27 cellular contexts compared by ENCODE assay signal in genomic region chr3:70726096-70726745, GRCh38.
DNase-seq lines count a peak whose midpoint lies in the region; ATAC-seq and TF ChIP-seq lines count a peak whose summit lies in the region.
"Had no signal": no experiment of that assay in that cellular context is flagged by ENCODE, and none has a peak within 500 bp of the region (broad histone marks: within the 10 kb centered on the region; RNA-seq: fewer than 3 reads in every experiment).

No MANE protein-coding gene starts in this region.

- no TSS peak for BruUV-seq in IMR-90 (replicated peaks; lab: Mats Ljungman, UMichigan)

- peak overlapping the region; percentile 84 for H4K91ac ChIP-seq in IMR-90 (ENCODE audit: insufficient read depth, low read depth, low read length)

- no peaks in the 10 kb centered on the region for H3K36me3 ChIP-seq in IMR-90 (ENCODE audit: control insufficient read depth, insufficient read depth, low read length)
- H3K36me3 ChIP-seq in adipocyte (ENCODE audit: control insufficient read depth, insufficient read depth, low read length, severe bottlenecking), result no peaks in the 10 kb centered on the region
- H3K36me3 ChIP-seq: BE2C, gastrocnemius medialis, HAP-1, left lung, neutrophil, tibial nerve had no signal

- peak overlapping the region; percentile 79 for H2BK20ac ChIP-seq in IMR-90 (ENCODE audit: low read depth, low read length)

- H3K4me3 ChIP-seq in IMR-90 (ENCODE audit: insufficient read depth, low read depth, low read length), result no peak overlapping the region
- no peak overlapping the region for H3K4me3 ChIP-seq in adipocyte (ENCODE audit: low read length)
- H3K4me3 ChIP-seq in retinal pigment epithelial cell (ENCODE audit: low read length), result no peak overlapping the region
- H3K4me3 ChIP-seq: gastrocnemius medialis, HAP-1, left lung, tibial nerve had no signal

- H2AK9ac ChIP-seq in IMR-90 (replicated peaks; ENCODE audit: low read depth, low read length, poor library complexity), result peak overlapping the region; percentile 15

- no CpG with 5 or more reads among the region's 4 CpGs for WGBS in IMR-90 (ENCODE audit: extremely low coverage in 2 of 2, insufficient read length in 1 of 2), 2 experiments

- POLR2A ChIA-PET in IMR-90 (lab: Charles Lee; ENCODE audit: unreplicated experiment), result no interaction called here
- POLR2A ChIA-PET in naive thymus-derived CD8-positive, alpha-beta T cell (lab: Charles Lee), result no interaction called here

- no peaks in the 10 kb centered on the region for H3K27me3 ChIP-seq in IMR-90 (ENCODE audit: control insufficient read depth, insufficient read depth, low read length)
- H3K27me3 ChIP-seq in adipocyte (replicated peaks; ENCODE audit: control insufficient read depth, insufficient read depth, low read length), result no peaks in the 10 kb centered on the region
- H3K27me3 ChIP-seq: gastrocnemius medialis, left lung, neutrophil, tibial nerve had no signal

- intact Hi-C loops in IMR-90 (cut with micrococcal nuclease), result loop anchor here (5.0 kb wide), 3 partner anchors 231 to 926 kb away; no protein-coding TSS in a partner anchor

- peaks cover 0 to 5% (median 0%) of the 10 kb centered on the region in 5 donors for H3K27me3 Mint-ChIP-seq in naive thymus-derived CD8-positive, alpha-beta T cell
- H3K27me3 Mint-ChIP-seq: memory B cell, progenitor cell of endocrine pancreas had no signal

- in situ Hi-C loops in IMR-90 (cut with MboI; ENCODE audit: low sequenced_read_pairs), result no loop called here

- DNase-seq in IMR-90 (peak; percentile 3), adipocyte (ENCODE audit: low read depth) (peak; percentile 4), kidney glomerular epithelial cell (lab: John Stamatoyannopoulos, UW) (peak; percentile 95), retinal pigment epithelial cell (ENCODE audit: low read depth) (peak; percentile 89), amygdala (lab: John Stamatoyannopoulos, UW) (no peak), EL (no peak)
- no peak for DNase-seq in naive thymus-derived CD8-positive, alpha-beta T cell
- DNase-seq: activated B cell treated with CpG ODN at 0.5 μM for 24 hours; activated naive CD8-positive, alpha-beta T cell treated with anti-CD3 and anti-CD28 coated beads, Interleukin-2, amount 50 U/mL, for 24 hours; activated T-cell treated with anti-CD3 and anti-CD28 coated beads, Interleukin-2, amount 50 U/mL, for 48 hours; BE2C; CD8-positive, alpha-beta T cell; DMS 273 treated with DMSO at 0.1 percent for 48 hours; gastrocnemius medialis; hippocampal formation; left lung; NCI-H1436; NCI-H2081 treated with DMSO at 0.1 percent for 48 hours; NCI-H345; stimulated activated CD4-positive, alpha-beta T cell treated with anti-CD3 and anti-CD28 coated beads, Interleukin-4, amount 100 ng/mL, for 24 hours; T-helper 1 cell had no signal

- peaks cover 9% of the 10 kb centered on the region; the same call in 1 of the 2 replicates for H3K9me1 ChIP-seq in IMR-90 (ENCODE audit: insufficient read depth, low read length)

- peak overlapping the region; percentile 95 for H2AK5ac ChIP-seq in IMR-90 (ENCODE audit: low read depth, low read length)

- H3K79me1 ChIP-seq in IMR-90 (ENCODE audit: low read depth in 1 of 2, low read length in 2 of 2), result no peaks in the 10 kb centered on the region

- dilution Hi-C loops in IMR-90 (cut with HindIII; ENCODE audit: low sequenced_read_pairs, unreplicated experiment), result no loop called here

- no peak overlapping the region for H3K9ac ChIP-seq in IMR-90 (ENCODE audit: low read depth, low read length)
- H3K9ac ChIP-seq in adipocyte (ENCODE audit: low read length), result no peak overlapping the region

- TF ChIP-seq RAD21 in IMR-90 (IDR thresholded peaks at IDR 0.05; ENCODE audit: low read length), result no peak

- H3K36me3 Mint-ChIP-seq in naive thymus-derived CD8-positive, alpha-beta T cell, result no peaks in the 10 kb centered on the region
- H3K36me3 Mint-ChIP-seq: CD8-positive, alpha-beta T cell; memory B cell had no signal

- H3K9me3 ChIP-seq in IMR-90 (ENCODE audit: control insufficient read depth, insufficient read depth, low read length) (no peaks in the 10 kb centered on the region), adipocyte (ENCODE audit: control insufficient read depth, low read length) (no peaks in the 10 kb centered on the region)
- H3K9me3 ChIP-seq: BE2C, gastrocnemius medialis, HAP-1, left lung, neutrophil, tibial nerve had no signal

- no peak for ATAC-seq in IMR-90 (ENCODE audit: low read depth)
- ATAC-seq in naive thymus-derived CD8-positive, alpha-beta T cell, result no peak
- ATAC-seq: activated naive CD8-positive, alpha-beta T cell treated with anti-CD3 and anti-CD28 coated beads, Interleukin-2, amount 50 U/mL, for 24 hours; CD8-positive, alpha-beta T cell; gastrocnemius medialis; left lung; sciatic nerve had no signal

- H3K14ac ChIP-seq in IMR-90 (replicated peaks; ENCODE audit: low read depth, low read length), result peak overlapping the region; percentile 67

- peaks cover 9% of the 10 kb centered on the region for H3K4me1 ChIP-seq in IMR-90 (ENCODE audit: control insufficient read depth, insufficient read depth, low read length)
- H3K4me1 ChIP-seq in adipocyte (ENCODE audit: control insufficient read depth, insufficient read depth, low read length), result no peaks in the 10 kb centered on the region
- H3K4me1 ChIP-seq: BE2C, gastrocnemius medialis, left lung, tibial nerve had no signal

- peak overlapping the region; percentile 96 for H2BK120ac ChIP-seq in IMR-90 (ENCODE audit: low read depth, low read length)

- peak overlapping the region; percentile 89 for H2BK15ac ChIP-seq in IMR-90 (ENCODE audit: low read depth, low read length)

- H3K18ac ChIP-seq in IMR-90 (ENCODE audit: low read depth, low read length), result peak overlapping the region; percentile 79

- no peaks in the 10 kb centered on the region for H4K20me1 ChIP-seq in IMR-90 (ENCODE audit: insufficient read depth, low read length)

- no peak overlapping the region for H3K4me2 ChIP-seq in IMR-90 (ENCODE audit: low read depth, low read length)

- CTCF ChIA-PET in IMR-90 (lab: Yijun Ruan, JAX), result interaction anchor here (2.2 kb wide), 1 partner anchor 9 kb away, joined by 4 read pairs; no protein-coding TSS in a partner anchor

- no peak overlapping the region for H3K4me3 Mint-ChIP-seq in naive thymus-derived CD8-positive, alpha-beta T cell
- H3K4me3 Mint-ChIP-seq: activated B cell treated with CpG ODN at 0.5 μM for 24 hours; activated naive CD8-positive, alpha-beta T cell treated with anti-CD3 and anti-CD28 coated beads, Interleukin-2, amount 50 U/mL, for 24 hours; CD8-positive, alpha-beta T cell; memory B cell had no signal

- peak overlapping the region; percentile 87 to 89 for H4K8ac ChIP-seq in IMR-90 (ENCODE audit: low read depth in 2 of 2, low read length in 2 of 2)

- H3K27ac Mint-ChIP-seq in naive thymus-derived CD8-positive, alpha-beta T cell, result no peak overlapping the region
- H3K27ac Mint-ChIP-seq: activated B cell treated with CpG ODN at 0.5 μM for 24 hours; activated naive CD8-positive, alpha-beta T cell treated with anti-CD3 and anti-CD28 coated beads, Interleukin-2, amount 50 U/mL, for 24 hours; CD8-positive, alpha-beta T cell; memory B cell; progenitor cell of endocrine pancreas had no signal

- H3K9me3 Mint-ChIP-seq in naive thymus-derived CD8-positive, alpha-beta T cell, result peaks cover 0 to 8% (median 0%) of the 10 kb centered on the region in 9 donors
- H3K9me3 Mint-ChIP-seq: activated naive CD8-positive, alpha-beta T cell treated with anti-CD3 and anti-CD28 coated beads, Interleukin-2, amount 50 U/mL, for 24 hours; CD8-positive, alpha-beta T cell had no signal

- H2AFZ ChIP-seq in IMR-90 (replicated peaks; ENCODE audit: low read length, poor library complexity), result peak overlapping the region; percentile 8

- no peak for TF ChIP-seq CTCF in IMR-90 (conservative IDR thresholded peaks at IDR 0.05; ENCODE audit: low read depth, low read length)
- TF ChIP-seq CTCF in retinal pigment epithelial cell (conservative IDR thresholded peaks at IDR 0.05; ENCODE audit: low read depth, low read length), result no peak

- peak overlapping the region; percentile 36 for H2BK5ac ChIP-seq in IMR-90 (ENCODE audit: low read depth, low read length, poor library complexity, severe bottlenecking)

- peak overlapping the region; percentile 39 for H3K27ac ChIP-seq in IMR-90 (ENCODE audit: insufficient read depth, low read length)
- H3K27ac ChIP-seq: gastrocnemius medialis, left lung, neutrophil, tibial nerve had no signal

- H3K4ac ChIP-seq in IMR-90 (ENCODE audit: low read depth, low read length), result peak overlapping the region; percentile 95

- no peak for TF ChIP-seq POLR2A in IMR-90 (IDR thresholded peaks at IDR 0.05; ENCODE audit: low read depth, low read length)

- H3K4me1 Mint-ChIP-seq in naive thymus-derived CD8-positive, alpha-beta T cell, result no peaks in the 10 kb centered on the region
- H3K4me1 Mint-ChIP-seq: activated B cell treated with CpG ODN at 0.5 μM for 24 hours; activated naive CD8-positive, alpha-beta T cell treated with anti-CD3 and anti-CD28 coated beads, Interleukin-2, amount 50 U/mL, for 24 hours; memory B cell had no signal

- H4K5ac ChIP-seq in IMR-90 (ENCODE audit: low read depth, low read length), result peak overlapping the region; percentile 78

- peak overlapping the region; percentile 39 for H3K23ac ChIP-seq in IMR-90 (ENCODE audit: low read depth, low read length)

- peak overlapping the region; percentile 63 for H3K56ac ChIP-seq in IMR-90 (ENCODE audit: extremely low read depth, insufficient read depth, low read length)

TF ChIP-seq in IMR-90, 13 proteins besides CTCF, POLR2A, EP300 and RAD21 (continues in another document):
- no peak for TF ChIP-seq MAFK (IDR thresholded peaks at IDR 0.05; ENCODE audit: low read depth, low read length)
- no peak for TF ChIP-seq RFX5 (IDR thresholded peaks at IDR 0.05; ENCODE audit: low read depth, low read length)
- TF ChIP-seq SMC3 (IDR thresholded peaks at IDR 0.05; ENCODE audit: low read depth, low read length), result no peak
- TF ChIP-seq CHD1 (IDR thresholded peaks at IDR 0.05; ENCODE audit: low read depth, low read length), result no peak
- TF ChIP-seq CEBPB (IDR thresholded peaks at IDR 0.05; ENCODE audit: low read depth, low read length), result no peak
- TF ChIP-seq MXI1 (IDR thresholded peaks at IDR 0.05; ENCODE audit: borderline replicate concordance, low read depth, low read length), result no peak
- TF ChIP-seq BHLHE40 (IDR thresholded peaks at IDR 0.05; ENCODE audit: low read depth, low read length), result no peak
- TF ChIP-seq RCOR1 (IDR thresholded peaks at IDR 0.05; ENCODE audit: insufficient replicate concordance, low read length), result no peak
- no peak for TF ChIP-seq ELK1 (IDR thresholded peaks at IDR 0.05; ENCODE audit: borderline replicate concordance, low read depth, low read length)
- TF ChIP-seq FOS (IDR thresholded peaks at IDR 0.05; ENCODE audit: low read depth, low read length), result no peak

Comparison
In these comparisons a context has a peak if more than half of its experiments do, and no peak if none do; other contexts are left out.
1. DNase-seq: peak in IMR-90 (single experiment), adipocyte (single experiment), kidney glomerular epithelial cell (single experiment) and retinal pigment epithelial cell (single experiment); none in amygdala (0 of 56), EL (single experiment) and naive thymus-derived CD8-positive, alpha-beta T cell (0 of 10).